Comparison of ENCODE assay signal across 28 cellular contexts in genomic region chr1:36843906-36844610, GRCh38.
"Had no signal": no experiment of that assay in that cellular context is flagged by ENCODE, and none has a peak within 500 bp of the region (broad histone marks: within the 10 kb centered on the region; RNA-seq: fewer than 3 reads in every experiment).

No MANE protein-coding gene starts in this region.

- H3K36me3 ChIP-seq: adrenal gland, breast epithelium, SJCRH30 had no signal

- H3K9me3 Mint-ChIP-seq: activated CD4-positive, alpha-beta memory T cell treated with anti-CD3 and anti-CD28 coated beads, Interleukin-2, amount 10 ng/mL, durations not matched to agents 7 days and 5 days; activated naive CD8-positive, alpha-beta T cell treated with anti-CD3 and anti-CD28 coated beads, Interleukin-2, amount 10 ng/mL, durations not matched to agents 7 days and 5 days; activated T-cell treated with anti-CD3 and anti-CD28 coated beads, Interleukin-2, amount 50 U/mL, for 72 hours; activated T-helper 2 cell treated with anti-CD3 and anti-CD28 coated beads, Interferon-gamma antibody, Interleukin-2, Interleukin-4, amounts not matched to agents 10 μg/mL and 5 μg/mL and 100 μg/mL, durations not matched to agents 14 hours and 24 hours and 36 hours had no signal

- H3K4me3 ChIP-seq: adrenal gland, breast epithelium, SJCRH30 had no signal

- H3K27me3 Mint-ChIP-seq: activated CD4-positive, alpha-beta T cell treated with anti-CD3 and anti-CD28 coated beads for 36 hours had no signal

- H3K4me3 Mint-ChIP-seq: activated CD4-positive, alpha-beta memory T cell treated with anti-CD3 and anti-CD28 coated beads, Interleukin-2, amount 10 ng/mL, durations not matched to agents 7 days and 5 days; activated CD4-positive, alpha-beta T cell treated with anti-CD3 and anti-CD28 coated beads for 36 hours; activated naive CD8-positive, alpha-beta T cell treated with anti-CD3 and anti-CD28 coated beads, Interleukin-2, amount 10 ng/mL, durations not matched to agents 7 days and 5 days; activated T-cell treated with anti-CD3 and anti-CD28 coated beads, Interleukin-2, amount 50 U/mL, for 72 hours had no signal

- ATAC-seq: activated CD4-positive, alpha-beta T cell treated with anti-CD3 and anti-CD28 coated beads for 36 hours; activated T-cell treated with anti-CD3 and anti-CD28 coated beads, Interleukin-2, amount 50 U/mL, for 72 hours; Panc1; Right ventricle myocardium inferior had no signal

- H3K4me2 ChIP-seq: SK-N-SH had no signal

- H3K9me3 ChIP-seq: adrenal gland, breast epithelium, SJCRH30, SK-N-SH had no signal

- H3K27ac Mint-ChIP-seq: activated CD4-positive, alpha-beta memory T cell treated with anti-CD3 and anti-CD28 coated beads, Interleukin-2, amount 10 ng/mL, durations not matched to agents 7 days and 5 days; activated CD4-positive, alpha-beta T cell treated with anti-CD3 and anti-CD28 coated beads for 36 hours; activated naive CD8-positive, alpha-beta T cell treated with anti-CD3 and anti-CD28 coated beads, Interleukin-2, amount 10 ng/mL, durations not matched to agents 7 days and 5 days; activated T-cell treated with anti-CD3 and anti-CD28 coated beads, Interleukin-2, amount 50 U/mL, for 72 hours; activated T-helper 2 cell treated with anti-CD3 and anti-CD28 coated beads, Interferon-gamma antibody, Interleukin-2, Interleukin-4, amounts not matched to agents 10 μg/mL and 5 μg/mL and 100 μg/mL, durations not matched to agents 14 hours and 24 hours and 36 hours had no signal

- H3K36me3 Mint-ChIP-seq: activated naive CD8-positive, alpha-beta T cell treated with anti-CD3 and anti-CD28 coated beads, Interleukin-2, amount 10 ng/mL, durations not matched to agents 7 days and 5 days had no signal

- H3K4me1 ChIP-seq: adrenal gland, breast epithelium, SJCRH30 had no signal

- H3K27ac ChIP-seq: adrenal gland, breast epithelium, SJCRH30, VCaP had no signal

- H3K4me1 Mint-ChIP-seq: activated CD4-positive, alpha-beta memory T cell treated with anti-CD3 and anti-CD28 coated beads, Interleukin-2, amount 10 ng/mL, durations not matched to agents 7 days and 5 days; activated CD4-positive, alpha-beta T cell treated with anti-CD3 and anti-CD28 coated beads for 36 hours; activated naive CD8-positive, alpha-beta T cell treated with anti-CD3 and anti-CD28 coated beads, Interleukin-2, amount 10 ng/mL, durations not matched to agents 7 days and 5 days had no signal

- H3K9ac ChIP-seq: SK-N-SH had no signal

- DNase-seq: activated CD4-positive, alpha-beta memory T cell treated with anti-CD3 and anti-CD28 coated beads, Interleukin-2, amount 10 ng/mL, durations not matched to agents 7 days and 5 days; activated CD4-positive, alpha-beta T cell treated with anti-CD3 and anti-CD28 coated beads for 36 hours; activated CD4-positive, alpha-beta T cell treated with anti-CD3 and anti-CD28 coated beads, Interleukin-2, amount 50 U/mL, for 1 hour; activated naive CD4-positive, alpha-beta T cell treated with anti-CD3 and anti-CD28 coated beads, Interleukin-2, amount 50 U/mL, for 16 hours; activated naive CD8-positive, alpha-beta T cell treated with anti-CD3 and anti-CD28 coated beads, Interleukin-2, amount 10 ng/mL, durations not matched to agents 7 days and 5 days; activated T-cell treated with anti-CD3 and anti-CD28 coated beads for 4 hours; activated T-cell treated with anti-CD3 and anti-CD28 coated beads, Interleukin-2, amount 50 U/mL, for 72 hours; adrenal gland; anterior cingulate cortex; caudate nucleus; NCI-H1048; NCI-H146; NCI-H1930; NCI-H2107; NCI-H2171 treated with DMSO at 0.1 percent for 48 hours; NCI-H226; NCI-H774; NK-92 treated with Interleukin-12 subunit alpha and Interleukin-12 subunit beta, amount 100 ng/mL, for 24 hours; OCI-M1; RPMI8226; SJCRH30; SK-N-SH; T-helper 1 cell had no signal
